20 cellular contexts compared by ENCODE assay signal in the genomic region with DNA sequence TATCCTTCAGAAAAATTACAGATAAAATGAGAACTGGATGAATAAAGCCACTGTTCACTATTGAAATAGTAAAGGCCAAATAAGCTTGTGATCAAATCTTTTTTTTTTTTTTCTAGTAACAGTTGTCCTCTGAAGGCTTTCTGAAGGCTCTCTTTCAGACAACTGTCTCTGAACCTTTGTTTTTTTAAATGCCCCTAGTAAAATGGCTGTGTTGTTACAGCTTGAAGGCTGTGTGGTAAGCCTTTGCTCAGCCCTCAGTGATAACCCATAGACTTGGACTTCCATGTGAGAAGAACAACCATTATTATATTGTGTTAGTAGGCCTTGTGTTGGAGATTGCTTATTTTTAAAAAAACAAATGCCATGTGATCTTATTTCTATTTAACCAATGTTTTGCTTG.
"Had no signal": no experiment of that assay in that cellular context is flagged by ENCODE, and none has a peak within 500 bp of the region (broad histone marks: within the 10 kb centered on the region; RNA-seq: fewer than 3 reads in every experiment).

No MANE protein-coding gene starts in this region.

- H3K4me1 Mint-ChIP-seq: memory B cell; naive B cell; stimulated activated effector memory CD8-positive, alpha-beta T cell treated with anti-CD3 and anti-CD28 coated beads, Interleukin-12 subunit alpha, Interleukin-12 subunit beta, amount 100 ng/mL, for 72 hours had no signal

- H3K36me3 Mint-ChIP-seq: activated naive CD4-positive, alpha-beta T cell treated with anti-CD3 and anti-CD28 coated beads, Interleukin-2, amount 50 U/mL, for 72 hours; memory B cell; naive B cell; stimulated activated effector memory CD8-positive, alpha-beta T cell treated with anti-CD3 and anti-CD28 coated beads, Interleukin-12 subunit alpha, Interleukin-12 subunit beta, amount 100 ng/mL, for 72 hours had no signal

- H3K27ac Mint-ChIP-seq: activated naive CD4-positive, alpha-beta T cell treated with anti-CD3 and anti-CD28 coated beads, Interleukin-2, amount 50 U/mL, for 72 hours; activated T-helper 1 cell treated with anti-CD3 and anti-CD28 coated beads, Interleukin-12 subunit alpha, Interleukin-12 subunit beta, Interleukin-2, Interleukin-4 antibody, amounts not matched to agents 30 ng/mL and 10 ng/mL and 1 ng/mL, durations not matched to agents 14 hours and 24 hours and 36 hours; endodermal cell; memory B cell; naive B cell; stimulated activated effector memory CD8-positive, alpha-beta T cell treated with anti-CD3 and anti-CD28 coated beads, Interleukin-12 subunit alpha, Interleukin-12 subunit beta, amount 100 ng/mL, for 72 hours had no signal

- H3K27ac ChIP-seq: adrenal gland, cardiac muscle cell, foreskin keratinocyte, heart left ventricle, left lung, ovary, sigmoid colon had no signal

- H3K9me3 Mint-ChIP-seq: activated naive CD4-positive, alpha-beta T cell treated with anti-CD3 and anti-CD28 coated beads, Interleukin-2, amount 50 U/mL, for 72 hours; activated T-helper 1 cell treated with anti-CD3 and anti-CD28 coated beads, Interleukin-12 subunit alpha, Interleukin-12 subunit beta, Interleukin-2, Interleukin-4 antibody, amounts not matched to agents 30 ng/mL and 10 ng/mL and 1 ng/mL, durations not matched to agents 14 hours and 24 hours and 36 hours; stimulated activated effector memory CD8-positive, alpha-beta T cell treated with anti-CD3 and anti-CD28 coated beads, Interleukin-12 subunit alpha, Interleukin-12 subunit beta, amount 100 ng/mL, for 72 hours had no signal

- H3K4me3 Mint-ChIP-seq: activated T-helper 1 cell treated with anti-CD3 and anti-CD28 coated beads, Interleukin-12 subunit alpha, Interleukin-12 subunit beta, Interleukin-2, Interleukin-4 antibody, amounts not matched to agents 30 ng/mL and 10 ng/mL and 1 ng/mL, durations not matched to agents 14 hours and 24 hours and 36 hours; endodermal cell; memory B cell; naive B cell; stimulated activated effector memory CD8-positive, alpha-beta T cell treated with anti-CD3 and anti-CD28 coated beads, Interleukin-12 subunit alpha, Interleukin-12 subunit beta, amount 100 ng/mL, for 72 hours had no signal

- FAIRE-seq: colon, kidney had no signal

- H3K27me3 ChIP-seq: adrenal gland, cardiac muscle cell, foreskin keratinocyte, heart left ventricle, left lung, ovary, sigmoid colon, tibial artery had no signal

- ATAC-seq: activated naive CD4-positive, alpha-beta T cell treated with anti-CD3 and anti-CD28 coated beads, Interleukin-2, amount 50 U/mL, for 72 hours; foreskin keratinocyte; heart left ventricle; left lung; stimulated activated effector memory CD8-positive, alpha-beta T cell treated with anti-CD3 and anti-CD28 coated beads, Interleukin-12 subunit alpha, Interleukin-12 subunit beta, amount 100 ng/mL, for 72 hours had no signal

- H3K27me3 Mint-ChIP-seq: memory B cell, naive B cell had no signal

- DNase-seq: activated CD4-positive, alpha-beta T cell treated with anti-CD3 and anti-CD28 coated beads, Interleukin-2, amount 50 U/mL, for 4 hours; activated gamma-delta T cell treated with Interleukin-2 at 50 U/mL for 16 hours; adrenal gland; endodermal cell; foreskin keratinocyte; heart left ventricle; kidney; left lung; mucosa of descending colon; naive B cell; ovary; sigmoid colon; stimulated activated CD4-positive, alpha-beta T cell treated with anti-CD3 and anti-CD28 coated beads, Interleukin-4, amount 100 ng/mL, for 24 hours; tibial artery had no signal
